15 cellular contexts compared by ENCODE assay signal in the genomic region with DNA sequence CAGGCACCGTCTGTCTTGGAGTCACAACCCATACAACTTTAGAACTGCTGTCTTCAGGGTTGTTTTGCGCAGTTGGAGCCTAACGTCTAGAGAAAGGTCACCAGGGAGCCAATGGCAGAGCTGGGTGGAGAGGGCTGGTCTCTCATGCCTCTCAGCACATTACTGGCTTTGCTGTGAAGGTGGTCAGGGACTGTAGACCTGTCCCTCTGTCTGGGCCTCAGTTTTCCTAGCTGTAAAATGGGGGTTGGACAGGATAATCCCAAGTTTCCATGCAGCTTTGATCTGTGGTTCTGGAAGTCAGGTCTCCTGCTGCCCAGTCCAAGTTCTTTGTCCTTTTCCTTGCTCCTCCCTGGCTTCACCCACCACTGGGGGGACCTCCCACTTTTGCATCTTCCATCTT. TPM values are rescaled to one million over a fixed set of nuclear protein-coding genes. Genes with fewer than 3 reads are reported as not detected.
"Had no signal": no experiment of that assay in that cellular context is flagged by ENCODE, and none has a peak within 500 bp of the region (broad histone marks: within the 10 kb centered on the region; RNA-seq: fewer than 3 reads in every experiment).

No MANE protein-coding gene starts in this region.

- H3K27ac ChIP-seq: gastrocnemius medialis, heart left ventricle had no signal

- H3K36me3 ChIP-seq: gastrocnemius medialis, heart left ventricle had no signal

- H3K4me1 ChIP-seq: gastrocnemius medialis had no signal

- H3K4me3 ChIP-seq: dorsolateral prefrontal cortex, gastrocnemius medialis, heart left ventricle, mucosa of descending colon had no signal

- H3K27ac Mint-ChIP-seq: activated T-helper 17 cell treated with anti-CD3 and anti-CD28 coated beads, Interleukin-2, amount 50 U/mL, for 72 hours; endodermal cell; naive thymus-derived CD8-positive, alpha-beta T cell had no signal

- H3K4me1 Mint-ChIP-seq: activated T-helper 17 cell treated with anti-CD3 and anti-CD28 coated beads, Interleukin-2, amount 50 U/mL, for 72 hours had no signal

- H3K27me3 Mint-ChIP-seq: activated T-helper 17 cell treated with anti-CD3 and anti-CD28 coated beads, Interleukin-2, amount 50 U/mL, for 72 hours had no signal

- H3K9me3 Mint-ChIP-seq: activated T-helper 17 cell treated with anti-CD3 and anti-CD28 coated beads, Interleukin-2, amount 50 U/mL, for 72 hours; endodermal cell; naive thymus-derived CD8-positive, alpha-beta T cell had no signal

- DNase-seq: activated CD4-positive, alpha-beta T cell treated with anti-CD3 and anti-CD28 coated beads, Interleukin-2, amount 50 U/mL, for 4 hours; activated CD4-positive, CD25-positive, alpha-beta regulatory T cell treated with anti-CD3 and anti-CD28 coated beads, Interleukin-2, amount 50 U/mL, for 72 hours; activated naive CD4-positive, alpha-beta T cell treated with Interleukin-2 at 50 U/mL for 16 hours; dorsolateral prefrontal cortex; endodermal cell; erythroblast; gastrocnemius medialis; heart left ventricle; naive thymus-derived CD8-positive, alpha-beta T cell; occipital lobe; stimulated activated CD4-positive, alpha-beta T cell treated with anti-CD3 and anti-CD28 coated beads, Interleukin-2, amount 100 ng/mL, for 24 hours; trophoblast cell had no signal

- H3K36me3 Mint-ChIP-seq: naive thymus-derived CD8-positive, alpha-beta T cell had no signal

- H3K4me3 Mint-ChIP-seq: activated T-helper 17 cell treated with anti-CD3 and anti-CD28 coated beads, Interleukin-2, amount 50 U/mL, for 72 hours; endodermal cell; naive thymus-derived CD8-positive, alpha-beta T cell had no signal

- H3K27me3 ChIP-seq: dorsolateral prefrontal cortex, gastrocnemius medialis, heart left ventricle had no signal

- H3K9me3 ChIP-seq: gastrocnemius medialis, heart left ventricle, mucosa of descending colon had no signal

- ATAC-seq: activated T-helper 17 cell treated with anti-CD3 and anti-CD28 coated beads, Interleukin-2, amount 50 U/mL, for 72 hours; gastrocnemius medialis; heart left ventricle; naive thymus-derived CD8-positive, alpha-beta T cell had no signal

RNA-seq across cellular contexts. Expression of gene EPB41L1, which starts 52.2 kb away (rescaled TPM):
- total RNA-seq: T-helper 1 cell treated with Interleukin-12 subunit alpha and Interleukin-12 subunit beta and Interleukin-4 antibody, amounts not matched to agents 30 ng/mL and 1 ng/mL, for 36 hours had no signal
